In genomic region chr10:21572578-21572977, GRCh38 we compare ENCODE assay signal across 16 cellular contexts. TPM values are rescaled to one million over a fixed set of nuclear protein-coding genes. Genes with fewer than 3 reads are reported as not detected.
DNase-seq lines count a peak whose midpoint lies in the region; ATAC-seq and TF ChIP-seq lines count a peak whose summit lies in the region.
"Had no signal": no experiment of that assay in that cellular context is flagged by ENCODE, and none has a peak within 500 bp of the region (broad histone marks: within the 10 kb centered on the region; RNA-seq: fewer than 3 reads in every experiment).

No MANE protein-coding gene starts in this region.

- peaks cover 46% of the 10 kb centered on the region for H3K79me2 ChIP-seq in PC-9 (ENCODE audit: low read depth)

- WGBS in adrenal gland, 4 donors, result 39 to 45% (median 42%) methylated on average over 3 of the region's 3 CpGs
- WGBS in ovary, 3 donors, result 7 to 15% (median 8%) methylated on average over 3 of the region's 3 CpGs

- POLR2A ChIA-PET in PC-9 (lab: Charles Lee; ENCODE audit: unreplicated experiment), result no interaction called here

- BruUV-seq in PC-9 (replicated peaks; lab: Mats Ljungman, UMichigan), result no TSS peak

- H3K4me1 ChIP-seq in adrenal gland (replicated peaks in 1 of 2), result peaks cover 31 to 34% of the 10 kb centered on the region in 2 donors
- peaks cover 15% of the 10 kb centered on the region for H3K4me1 ChIP-seq in ovary (ENCODE audit: insufficient read depth)
- H3K4me1 ChIP-seq in PC-9 (replicated peaks; ENCODE audit: insufficient read depth), result no peaks in the 10 kb centered on the region

- no peak overlapping the region for H3K4me3 ChIP-seq in adrenal gland
- H3K4me3 ChIP-seq in ovary, result no peak overlapping the region
- H3K4me3 ChIP-seq in PC-9, result no peak overlapping the region

- no peak overlapping the region for H3K4me2 ChIP-seq in PC-9

- peak overlapping the region in 1 of 5 donors; percentile 8 for H3K27ac ChIP-seq in adrenal gland
- H3K27ac ChIP-seq in ovary, result no peak overlapping the region
- no peak overlapping the region for H3K27ac ChIP-seq in PC-9

- DNase-seq in EL (peak; percentile 60), adrenal gland (peak in 6 of 7 donors; percentile 54 to 78 (median 66)), Right ventricle myocardium superior (no peak), ovary (peak; percentile 36 to 65 (median 56)), PC-9 (no peak), SKM-1 (lab: John Stamatoyannopoulos, UW; ENCODE audit: unreplicated experiment) (no peak), superior temporal gyrus (ENCODE audit: extremely low spot score) (no peak)
- DNase-seq: activated CD8-positive, alpha-beta T cell treated with anti-CD3 and anti-CD28 coated beads, Interleukin-2, amount 10 ng/mL, durations not matched to agents 7 days and 5 days; DND-41; effector CD8-positive, alpha-beta T cell; MM.1S; small intestine had no signal

- TF ChIP-seq CTCF in adrenal gland (IDR thresholded peaks at IDR 0.05) (no peak), ovary (IDR thresholded peaks at IDR 0.05) (no peak), PC-9 (conservative IDR thresholded peaks at IDR 0.05) (no peak)

- CTCF ChIA-PET in PC-9 (lab: Charles Lee), result no interaction called here

- ATAC-seq in Right ventricle myocardium superior (ENCODE audit: poor library complexity) (peak; percentile 70), HG02763 (IDR thresholded peaks at IDR 0.05; ENCODE audit: unreplicated experiment) (no peak)
- ATAC-seq: activated CD8-positive, alpha-beta T cell treated with anti-CD3 and anti-CD28 coated beads, Interleukin-2, amount 10 ng/mL, durations not matched to agents 7 days and 5 days; activated naive CD4-positive, alpha-beta T cell treated with anti-CD3 and anti-CD28 coated beads, Interleukin-2, amount 50 U/mL, for 72 hours had no signal

- H3K9me2 ChIP-seq in PC-9 (ENCODE audit: insufficient read depth), result no peaks in the 10 kb centered on the region

- intact Hi-C loops in adrenal gland (cut with DNase I), result no loop called here
- intact Hi-C loops in Right ventricle myocardium superior (cut with DNase I), result no loop called here
- intact Hi-C loops in ovary (cut with DNase I), result no loop called here
- intact Hi-C loops in PC-9 (cut with micrococcal nuclease; ENCODE audit: unreplicated experiment), result no loop called here

- H3K36me3 ChIP-seq in adrenal gland (replicated peaks in 1 of 2) (no peaks in the 10 kb centered on the region), ovary (no peaks in the 10 kb centered on the region), PC-9 (ENCODE audit: low read depth) (no peaks in the 10 kb centered on the region)

- no peaks in the 10 kb centered on the region for H3K27me3 ChIP-seq in adrenal gland
- H3K27me3 ChIP-seq in ovary, result no peaks in the 10 kb centered on the region
- H3K27me3 ChIP-seq in PC-9 (ENCODE audit: insufficient read depth, low read depth), result no peaks in the 10 kb centered on the region

- H3K9me3 ChIP-seq in adrenal gland (replicated peaks in 1 of 3) (no peaks in the 10 kb centered on the region), ovary (no peaks in the 10 kb centered on the region), PC-9 (ENCODE audit: insufficient read depth, low read depth) (no peaks in the 10 kb centered on the region)

- 0 out of 2 replicates have a peak, but pooled peaks cover 5% of the 10 kb centered on the region for H4K20me1 ChIP-seq in PC-9 (ENCODE audit: insufficient read depth)

- TF ChIP-seq EP300 in ovary (IDR thresholded peaks at IDR 0.05), result no peak

- H3F3A ChIP-seq in PC-9 (ENCODE audit: insufficient read depth, low read depth), result no peaks in the 10 kb centered on the region; the same call in 1 of the 2 replicates

- H2AFZ ChIP-seq in PC-9, result no peak overlapping the region

- no peak for TF ChIP-seq POLR2A in adrenal gland (IDR thresholded peaks at IDR 0.05)
- TF ChIP-seq POLR2A in ovary (IDR thresholded peaks at IDR 0.05), result no peak

RNA-seq across cellular contexts. Expression of gene MLLT10, which starts 38.5 kb away (rescaled TPM):
- 10 to 100 TPM; 16.7 to 48.1 (median 26.8) TPM for total RNA-seq in adrenal gland
- polyA plus RNA-seq in adrenal gland, result 10 to 100 TPM; 15.8 to 30.2 (median 29.3) TPM
- 22.9 TPM for total RNA-seq in Right ventricle myocardium superior
- total RNA-seq in ovary, result 10 to 100 TPM; 32.3 to 55.1 (median 43.7) TPM
- polyA plus RNA-seq in ovary, result 10 to 100 TPM; 23.6 to 27.4 TPM
- total RNA-seq in PC-9 (2021), result 39.6 and 48.4 TPM in 2 replicates

RNA-seq across cellular contexts. Expression of gene SKIDA1, which starts 47.1 kb away (rescaled TPM):
- 1 to 10 TPM in 7 of 8 donors, under 1 TPM in 1; 0.78 to 3.5 (median 2.6) TPM for total RNA-seq in adrenal gland
- 1 to 10 TPM in 2 of 3 donors, under 1 TPM in 1; 0.64 to 2.3 (median 1.6) TPM for polyA plus RNA-seq in adrenal gland
- 3.3 TPM for total RNA-seq in Right ventricle myocardium superior
- 1 to 10 TPM; 1.1 to 4.2 (median 3.4) TPM for total RNA-seq in ovary
- polyA plus RNA-seq in ovary, result 1 to 10 TPM; 1.1 to 1.7 TPM
- 0.65 and 1.1 TPM in 2 replicates for total RNA-seq in PC-9 (2021)
- total RNA-seq: mononuclear cell, OCI-LY7 had no signal

Comparison
In these comparisons a context has a peak if more than half of its experiments do, and no peak if none do; other contexts are left out.
1. DNase-seq: peak in EL (single experiment), adrenal gland (6 of 7) and ovary (5 of 5); none in Right ventricle myocardium superior (single experiment), PC-9 (0 of 2), SKM-1 (single experiment) and superior temporal gyrus (single experiment).